In genomic region chr10:22821921-22822320, GRCh38 we compare ENCODE assay signal across 7 cellular contexts.
DNase-seq lines count a peak whose midpoint lies in the region; ATAC-seq, FAIRE-seq and TF ChIP-seq lines count a peak whose summit lies in the region.
"Not testable (repeated sequence)": the region's sequence is repeated elsewhere in the genome, so short reads cannot be mapped to it uniquely, and the experiment has no call there.

No MANE protein-coding gene starts in this region.

- WGBS in smooth muscle cell (ENCODE audit: low lambda C conversion rate): 91% methylated on average over 5 of the region's 5 CpGs

- H2AFZ ChIP-seq in HCT116 (ENCODE audit: low read depth, low read length, poor library complexity, severe bottlenecking): peak overlapping the region; percentile 82
- not testable (repeated sequence) for H2AFZ ChIP-seq in PC-3 (ENCODE audit: low read length); astrocyte (ENCODE audit: low read depth, low read length); smooth muscle cell (ENCODE audit: low read depth)
- peak overlapping the region; percentile 29 for H2AFZ ChIP-seq in osteoblast (ENCODE audit: low read length)

- H3K27ac ChIP-seq in AG04450 (ENCODE audit: low read depth, low read length): peak overlapping the region; percentile 49
- peak overlapping the region; percentile 97; the same call in 1 of the 2 replicates for H3K27ac ChIP-seq in HCT116 (ENCODE audit: low read depth, low read length)
- H3K27ac ChIP-seq in PC-3 (ENCODE audit: low read length); osteoblast (ENCODE audit: low read depth, low read length): not testable (repeated sequence)
- peak overlapping the region; percentile 34 for H3K27ac ChIP-seq in astrocyte (ENCODE audit: low read depth, low read length)
- H3K27ac ChIP-seq in epithelial cell of prostate: peak overlapping the region; percentile 87
- H3K27ac ChIP-seq in smooth muscle cell (ENCODE audit: low read depth): peak overlapping the region; percentile 56

- TF ChIP-seq CTCF in AG04450 (IDR thresholded peaks at IDR 0.05; ENCODE audit: low read depth, low read length); HCT116 (IDR thresholded peaks at IDR 0.05 in 2 of 3, conservative IDR thresholded peaks at IDR 0.05 in 1 of 3; ENCODE audit: borderline replicate concordance in 1 of 3, insufficient read depth in 1 of 3, low read depth in 2 of 3, low read length in 2 of 3); PC-3 (conservative IDR thresholded peaks at IDR 0.05; ENCODE audit: low read depth, low read length); astrocyte (IDR thresholded peaks at IDR 0.05; ENCODE audit: insufficient read depth, low read depth, low read length); osteoblast (IDR thresholded peaks at IDR 0.05; ENCODE audit: extremely low read depth, low read depth, low read length); smooth muscle cell (IDR thresholded peaks at IDR 0.05; ENCODE audit: borderline replicate concordance, insufficient read depth, poor library complexity, severe bottlenecking): not testable (repeated sequence)

- peaks cover 31% of the 10 kb centered on the region for H3K4me1 Mint-ChIP-seq in astrocyte (ENCODE audit: low read depth, unreplicated experiment)

- H3K4me3 ChIP-seq in AG04450 (ENCODE audit: low read depth, low read length); HCT116 (replicated peaks in 1 of 2; ENCODE audit: low read depth in 1 of 2, low read length in 2 of 2); PC-3 (ENCODE audit: low read length); astrocyte (ENCODE audit: insufficient read depth, low read depth, low read length); osteoblast (ENCODE audit: insufficient read depth, low read length); smooth muscle cell: not testable (repeated sequence)

- H3K27ac Mint-ChIP-seq in astrocyte (ENCODE audit: unreplicated experiment): not testable (repeated sequence)

- H3K36me3 ChIP-seq in HCT116 (ENCODE audit: control insufficient read depth in 1 of 2, insufficient read depth in 2 of 2, low read length in 2 of 2); PC-3 (ENCODE audit: low read depth, low read length); astrocyte (ENCODE audit: insufficient read depth, low read length); osteoblast (ENCODE audit: insufficient read depth, low read length); smooth muscle cell (ENCODE audit: low read depth): not testable (repeated sequence)

- H3F3A ChIP-seq in PC-3 (ENCODE audit: low read length, unreplicated experiment); smooth muscle cell (ENCODE audit: low read depth): not testable (repeated sequence)

- ATAC-seq in HCT116, PC-3: not testable (repeated sequence)

- DNase-seq in AG04450 (ENCODE audit: low read depth, low spot score); HCT116 (ENCODE audit: low read depth, low spot score); PC-3; astrocyte (ENCODE audit: low read depth); epithelial cell of prostate (ENCODE audit: low read depth, low spot score); osteoblast (ENCODE audit: insufficient read length, low spot score, missing footprints); smooth muscle cell (lab: John Stamatoyannopoulos, UW; ENCODE audit: unreplicated experiment): not testable (repeated sequence)

- H3K27me3 Mint-ChIP-seq in astrocyte (ENCODE audit: low read depth, unreplicated experiment): not testable (repeated sequence)

- RAD21 ChIA-PET in HCT116 (lab: Charles Lee; ENCODE audit: low non-redundant PET in 1 of 2, low total read pairs in 2 of 2, uncharacterized antibody in 2 of 2, unreplicated experiment in 2 of 2): not testable (repeated sequence)

- H3K36me3 Mint-ChIP-seq in astrocyte (ENCODE audit: low read depth, unreplicated experiment): not testable (repeated sequence)

- H3K9me3 ChIP-seq in AG04450 (ENCODE audit: control insufficient read depth, insufficient read depth, low read length); HCT116 (ENCODE audit: control insufficient read depth in 1 of 2, insufficient read depth in 1 of 2, low read depth in 1 of 2, low read length in 2 of 2); PC-3 (ENCODE audit: low read length); astrocyte (ENCODE audit: insufficient read depth, low read depth, low read length); osteoblast (ENCODE audit: low read depth, low read length); smooth muscle cell (replicated peaks; ENCODE audit: low read depth): not testable (repeated sequence)

- H4K20me1 ChIP-seq in HCT116 (ENCODE audit: insufficient read depth); PC-3 (ENCODE audit: low read length); astrocyte (ENCODE audit: insufficient read depth, low read length); osteoblast (ENCODE audit: insufficient read depth, low read length); smooth muscle cell (ENCODE audit: low read depth): not testable (repeated sequence)

- not testable (repeated sequence) for H3K27me3 ChIP-seq in AG04450 (ENCODE audit: control insufficient read depth, insufficient read depth, low read length); HCT116 (ENCODE audit: insufficient read depth, low read length); PC-3 (ENCODE audit: low read length); astrocyte (ENCODE audit: insufficient read depth, low read length); osteoblast (ENCODE audit: insufficient read depth, low read length); smooth muscle cell (ENCODE audit: low read depth)

- H3K4me1 ChIP-seq in HCT116 (ENCODE audit: control insufficient read depth in 1 of 2, insufficient read depth in 2 of 2, low read length in 2 of 2) (peaks cover 46 to 70% of the 10 kb centered on the region in 2 experiments), PC-3 (ENCODE audit: insufficient read depth, low read length) (peaks cover 56% of the 10 kb centered on the region), astrocyte (ENCODE audit: insufficient read depth, low read length) (peaks cover 41% of the 10 kb centered on the region), osteoblast (ENCODE audit: insufficient read depth, low read length) (peaks cover 35% of the 10 kb centered on the region)
- H3K4me1 ChIP-seq in smooth muscle cell (ENCODE audit: low read depth): not testable (repeated sequence)

- FAIRE-seq in astrocyte (lab: Jason Lieb, UNC): not testable (repeated sequence)

- H3K4me2 ChIP-seq in HCT116 (ENCODE audit: low read length): peak overlapping the region; percentile 74; the same call in 1 of the 2 replicates
- peak overlapping the region; percentile 29; the same call in 1 of the 2 replicates for H3K4me2 ChIP-seq in PC-3 (ENCODE audit: low read length)
- peak overlapping the region; percentile 55 for H3K4me2 ChIP-seq in astrocyte (ENCODE audit: low read length)
- H3K4me2 ChIP-seq in osteoblast (ENCODE audit: insufficient read depth, low read length): not testable (repeated sequence)
- H3K4me2 ChIP-seq in smooth muscle cell: peak overlapping the region; percentile 45

- not testable (repeated sequence) for TF ChIP-seq POLR2A in HCT116 (IDR thresholded peaks at IDR 0.05; ENCODE audit: borderline replicate concordance, extremely low read depth, insufficient read depth, insufficient read length)

- CTCF ChIA-PET in AG04450 (lab: Charles Lee); HCT116 (lab: Charles Lee); PC-3 (lab: Charles Lee): not testable (repeated sequence)

- intact Hi-C loops in HCT116 (cut with micrococcal nuclease) (loop anchor here (2.0 to 10.0 kb wide), 2 partner anchors 201 to 817 kb away; partner anchors contain the start of gene DNAJC1), PC-3 (cut with micrococcal nuclease) (loop anchor here (2.0 kb wide), 1 partner anchor 393 kb away; no protein-coding TSS in a partner anchor)

- H3K4me3 Mint-ChIP-seq in astrocyte (ENCODE audit: unreplicated experiment): not testable (repeated sequence)

- not testable (repeated sequence) for H3K9me3 Mint-ChIP-seq in astrocyte (ENCODE audit: unreplicated experiment)

- not testable (repeated sequence) for H3K79me2 ChIP-seq in HCT116 (ENCODE audit: insufficient read depth, low read length); PC-3 (ENCODE audit: low read length); astrocyte (ENCODE audit: insufficient read depth, low read length); osteoblast (ENCODE audit: insufficient read depth, low read length); smooth muscle cell (ENCODE audit: low read depth)

- H3K9ac ChIP-seq in HCT116 (ENCODE audit: low read length): peak overlapping the region; percentile 10; the same call in 1 of the 2 replicates
- H3K9ac ChIP-seq in PC-3 (ENCODE audit: low read length); astrocyte (ENCODE audit: low read length); smooth muscle cell (ENCODE audit: low read depth): not testable (repeated sequence)

- TF ChIP-seq RAD21 in HCT116 (IDR thresholded peaks at IDR 0.05; ENCODE audit: low read depth): not testable (repeated sequence)

- POLR2A ChIA-PET in AG04450 (lab: Yijun Ruan, JAX); HCT116 (lab: Charles Lee); PC-3 (lab: Charles Lee; ENCODE audit: unreplicated experiment): not testable (repeated sequence)

- not testable (repeated sequence) for H3K9me2 ChIP-seq in HCT116 (ENCODE audit: insufficient read depth); PC-3 (replicated peaks; ENCODE audit: low read length)

- BruUV-seq in HCT116 (replicated peaks; lab: Mats Ljungman, UMichigan); PC-3 (replicated peaks; lab: Mats Ljungman, UMichigan): not testable (repeated sequence)
